In genomic region chr1:32215629-32216505, GRCh38 we compare ENCODE assay signal across 9 cellular contexts. TPM values are rescaled to one million over a fixed set of nuclear protein-coding genes. Genes with fewer than 3 reads are reported as not detected.
DNase-seq lines count a peak whose midpoint lies in the region; ATAC-seq, FAIRE-seq and TF ChIP-seq lines count a peak whose summit lies in the region.
"Had no signal": no experiment of that assay in that cellular context is flagged by ENCODE, and none has a peak within 500 bp of the region (broad histone marks: within the 10 kb centered on the region; RNA-seq: fewer than 3 reads in every experiment).

No MANE protein-coding gene starts in this region.

- peaks cover 1% of the 10 kb centered on the region for H3K4me1 Mint-ChIP-seq in MCF 10A (ENCODE audit: insufficient read depth, unreplicated experiment)

- peak; percentile 91 for FAIRE-seq in GM12892 (lab: Jason Lieb, UNC)

- intact Hi-C loops in MCF 10A (cut with micrococcal nuclease) = loop anchor here (1.0 to 5.0 kb wide), 4 partner anchors 75 to 198 kb away; partner anchors contain the start of gene BSDC1

- H3K9me3 Mint-ChIP-seq in MCF 10A (ENCODE audit: unreplicated experiment) = no peaks in the 10 kb centered on the region

- H3K36me3 Mint-ChIP-seq in MCF 10A (ENCODE audit: insufficient read depth, unreplicated experiment) = peaks cover 43% of the 10 kb centered on the region

- peak; percentile 59 for DNase-seq in GM12892 (ENCODE audit: insufficient read length)
- peak; percentile 15 for DNase-seq in NCI-H2081 treated with DMSO at 0.1 percent for 48 hours (lab: John Stamatoyannopoulos, UW)
- DNase-seq in UCSD-AML1 (lab: John Stamatoyannopoulos, UW; ENCODE audit: unreplicated experiment) = peak; percentile 64
- peak; percentile 75 for DNase-seq in MCF 10A (ENCODE audit: unreplicated experiment)
- DNase-seq in iris pigment epithelial cell (ENCODE audit: low read depth) = peak; percentile 64
- DNase-seq in stimulated activated CD4-positive, alpha-beta T cell treated with anti-CD3 and anti-CD28 coated beads, Interleukin-1b, Interleukin-23, amount 100 ng/mL, for 48 hours = peak; percentile 53

- no peak for ATAC-seq in GM18505 (IDR thresholded peaks at IDR 0.05; ENCODE audit: unreplicated experiment)

- POLR2A ChIA-PET in MCF 10A (lab: Yijun Ruan, JAX) = interaction anchor here (0.6 to 2.3 kb wide), 14 partner anchors 10 to 178 kb away, joined by 3 to 19 read pairs (median 4); partner anchors contain the start of genes BSDC1, CCDC28B, IQCC and TXLNA

- H3K27me3 Mint-ChIP-seq in MCF 10A (ENCODE audit: insufficient read depth, unreplicated experiment) = no peaks in the 10 kb centered on the region

- H3K27ac Mint-ChIP-seq in MCF 10A (ENCODE audit: low read depth, unreplicated experiment) = peak overlapping the region; percentile 54

- CTCF ChIA-PET in MCF 10A (lab: Yijun Ruan, JAX) = interaction anchor here (0.5 to 3.1 kb wide), 40 partner anchors 8 to 759 kb away, joined by 3 to 24 read pairs (median 4); partner anchors contain the start of genes BSDC1, CCDC28B, HDAC1 and IQCC

- no peak overlapping the region for H3K4me3 Mint-ChIP-seq in MCF 10A (ENCODE audit: unreplicated experiment)

- no peak for TF ChIP-seq POLR2A in GM12892 (IDR thresholded peaks at IDR 0.05; ENCODE audit: low read depth, low read length)
- no peak for TF ChIP-seq POLR2A in GM18505 (IDR thresholded peaks at IDR 0.05; ENCODE audit: borderline replicate concordance, extremely low read depth, insufficient read depth, insufficient read length)

- TF ChIP-seq CTCF in 22Rv1 (IDR thresholded peaks at IDR 0.05) (peak; percentile 86), MCF 10A (IDR thresholded peaks at IDR 0.05; ENCODE audit: unreplicated experiment) (peak; percentile 79)

- BruUV-seq in MCF 10A (replicated peaks; lab: Mats Ljungman, UMichigan) = no TSS peak

- no peak overlapping the region for H3K27ac ChIP-seq in 22Rv1

RNA-seq across cellular contexts. Expression of gene TMEM234, which starts 6.3 kb away (rescaled TPM):
- 7.5 TPM for polyA plus RNA-seq in GM12892 (2012; ENCODE audit: missing spikeins)
- 22.2 and 27.3 TPM in 2 replicates for total RNA-seq in MCF 10A (2022)

RNA-seq across cellular contexts. Expression of gene EIF3I, which starts 6.3 kb away (rescaled TPM):
- 260 TPM for polyA plus RNA-seq in GM12892 (2012; ENCODE audit: missing spikeins)
- 253 and 259 TPM in 2 replicates for total RNA-seq in MCF 10A (2022)

RNA-seq across cellular contexts. Expression of gene DCDC2B, which starts 7.0 kb away (rescaled TPM):
- polyA plus RNA-seq in GM12892 (2012; ENCODE audit: missing spikeins) = 0.51 TPM
- not detected in 2 replicates for total RNA-seq in MCF 10A (2022)
- total RNA-seq: mononuclear cell had no signal

RNA-seq across cellular contexts. Expression of gene IQCC, which starts 10.4 kb away (rescaled TPM):
- polyA plus RNA-seq in GM12892 (2012; ENCODE audit: missing spikeins) = 4.7 TPM
- 1.8 and 1.9 TPM in 2 replicates for total RNA-seq in MCF 10A (2022)

RNA-seq across cellular contexts. Expression of gene CCDC28B, which starts 15.5 kb away (rescaled TPM):
- 74.2 TPM for polyA plus RNA-seq in GM12892 (2012; ENCODE audit: missing spikeins)
- 0.91 and 1.7 TPM in 2 replicates for total RNA-seq in MCF 10A (2022)

Comparison
In these comparisons a context has a peak if more than half of its experiments do, and no peak if none do; other contexts are left out.
1. DNase-seq: peak in every context shown above with its lines; median percentile 75 in MCF 10A; 64 in UCSD-AML1; 64 in iris pigment epithelial cell; 59 in GM12892; 53 in stimulated activated CD4-positive, alpha-beta T cell treated with anti-CD3 and anti-CD28 coated beads, Interleukin-1b, Interleukin-23, amount 100 ng/mL, for 48 hours; 15 in NCI-H2081 treated with DMSO at 0.1 percent for 48 hours.